In the genomic region with DNA sequence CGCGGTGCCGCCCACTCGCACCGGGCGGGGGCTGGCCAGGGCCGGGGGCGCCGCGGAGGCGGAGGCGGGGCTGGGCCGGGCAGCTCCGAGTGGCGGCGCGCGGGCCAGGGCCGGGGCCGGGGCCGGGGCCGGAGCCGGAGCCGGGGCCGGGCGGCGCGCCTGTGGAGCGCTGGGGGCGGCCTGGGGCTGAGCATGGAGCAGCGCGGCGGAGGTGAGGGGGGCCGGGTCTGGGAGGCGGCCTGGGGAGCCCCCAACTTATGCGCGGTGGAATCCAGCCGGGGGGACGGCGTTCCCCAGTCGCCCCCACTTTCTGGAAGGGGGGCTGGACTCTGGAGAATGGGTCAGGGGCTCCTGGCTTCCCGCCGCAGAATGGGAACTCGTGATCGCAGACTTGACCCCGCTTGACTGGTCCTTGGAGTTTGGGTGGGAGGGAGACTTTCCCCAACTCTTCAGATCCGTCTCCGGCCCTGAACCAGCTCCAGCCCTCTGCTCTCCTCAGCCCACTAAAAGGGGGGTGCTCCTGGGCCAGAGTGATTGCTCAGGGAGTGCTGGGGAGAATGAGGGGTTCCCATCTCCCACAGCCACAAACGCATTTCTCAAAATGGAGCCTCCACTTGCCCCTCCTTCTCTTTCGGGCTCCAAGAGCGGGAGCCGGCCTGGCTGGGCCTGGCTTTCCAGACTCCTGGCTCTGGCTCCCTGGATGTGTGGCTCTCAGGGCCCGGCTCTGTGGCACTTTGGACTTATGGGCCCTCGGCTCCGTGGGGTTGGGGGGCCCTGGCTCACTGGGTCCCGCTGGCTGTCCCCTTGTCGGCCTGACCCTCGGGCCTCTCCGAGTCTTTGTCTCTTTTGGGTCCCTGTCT, we compare ENCODE assay signal across 8 cellular contexts. TPM values are rescaled to one million over a fixed set of nuclear protein-coding genes. Genes with fewer than 3 reads are reported as not detected.
A peak's percentile ranks its signal among the peaks of the same experiment; 100 is the strongest.
DNase-seq lines count a peak whose midpoint lies in the region; ATAC-seq and TF ChIP-seq lines count a peak whose summit lies in the region.

Gene LZTS2, plus strand, starts transcription at position 67 of the 860 bp plus-strand sequence. CDS start 2,731 bp downstream, outside the sequence.

- intact Hi-C loops in left cardiac atrium (cut with DNase I) = no loop called here

- TF ChIP-seq CTCF in BJ (IDR thresholded peaks at IDR 0.05; ENCODE audit: insufficient read depth, low read depth, low read length) (no peak), progenitor cell of endocrine pancreas (IDR thresholded peaks at IDR 0.05; ENCODE audit: unreplicated experiment) (no peak)

- no peaks in the 10 kb centered on the region for H3K36me3 Mint-ChIP-seq in activated naive CD8-positive, alpha-beta T cell treated with anti-CD3 and anti-CD28 coated beads, Interleukin-2, amount 50 U/mL, for 24 hours (ENCODE audit: low read depth)
- peaks cover 2% of the 10 kb centered on the region for H3K36me3 Mint-ChIP-seq in progenitor cell of endocrine pancreas (ENCODE audit: insufficient read depth)

- H3K4me1 Mint-ChIP-seq in activated naive CD8-positive, alpha-beta T cell treated with anti-CD3 and anti-CD28 coated beads, Interleukin-2, amount 50 U/mL, for 24 hours = peaks cover 26% of the 10 kb centered on the region
- H3K4me1 Mint-ChIP-seq in progenitor cell of endocrine pancreas (ENCODE audit: low read depth) = peaks cover 16% of the 10 kb centered on the region

- H3K27me3 ChIP-seq in BJ (ENCODE audit: control insufficient read depth, insufficient read depth, low read length) = no peaks in the 10 kb centered on the region

- H3K4me3 ChIP-seq in BJ (ENCODE audit: low read depth, low read length) = peak within 1 kb of the TSS; percentile 71

- H3K27ac Mint-ChIP-seq in activated naive CD8-positive, alpha-beta T cell treated with anti-CD3 and anti-CD28 coated beads, Interleukin-2, amount 50 U/mL, for 24 hours = peak within 1 kb of the TSS; percentile 94
- peak within 1 kb of the TSS; percentile 97 for H3K27ac Mint-ChIP-seq in progenitor cell of endocrine pancreas

- H3K4me3 Mint-ChIP-seq in activated naive CD8-positive, alpha-beta T cell treated with anti-CD3 and anti-CD28 coated beads, Interleukin-2, amount 50 U/mL, for 24 hours = peak within 1 kb of the TSS; percentile 86
- H3K4me3 Mint-ChIP-seq in progenitor cell of endocrine pancreas (ENCODE audit: low read depth) = peak within 1 kb of the TSS; percentile 75

- no peaks in the 10 kb centered on the region for H3K9me3 Mint-ChIP-seq in activated naive CD8-positive, alpha-beta T cell treated with anti-CD3 and anti-CD28 coated beads, Interleukin-2, amount 50 U/mL, for 24 hours
- H3K9me3 Mint-ChIP-seq in progenitor cell of endocrine pancreas (ENCODE audit: low read depth) = no peaks in the 10 kb centered on the region

- DNase-seq in BJ (ENCODE audit: low read depth) (no peak), left cardiac atrium (peak; percentile 50), progenitor cell of endocrine pancreas (ENCODE audit: low spot score, unreplicated experiment) (peak; percentile 46), GDM1 (lab: John Stamatoyannopoulos, UW) (no peak)
- DNase-seq in activated naive CD8-positive, alpha-beta T cell treated with anti-CD3 and anti-CD28 coated beads, Interleukin-2, amount 50 U/mL, for 24 hours = no peak
- DNase-seq in stimulated activated CD8-positive, alpha-beta memory T cell treated with anti-CD3 and anti-CD28 coated beads, Interleukin-4, amount 100 ng/mL, for 48 hours = no peak

- H3K36me3 ChIP-seq in BJ (ENCODE audit: control insufficient read depth, insufficient read depth, low read length) = peaks cover 21% of the 10 kb centered on the region

- CTCF ChIA-PET in BJ (lab: Yijun Ruan, JAX) = interaction anchor here (0.7 to 21.8 kb wide), 11 partner anchors 9 to 67 kb away, joined by 3 to 479 read pairs (median 5); partner anchors contain the start of gene KAZALD1

- ATAC-seq in HG03097 (IDR thresholded peaks at IDR 0.05; ENCODE audit: low FRiP score, unreplicated experiment) (peak; percentile 14), left cardiac atrium (no peak), GM21619 (IDR thresholded peaks at IDR 0.05; ENCODE audit: unreplicated experiment) (no peak)
- no peak for ATAC-seq in activated naive CD8-positive, alpha-beta T cell treated with anti-CD3 and anti-CD28 coated beads, Interleukin-2, amount 50 U/mL, for 24 hours

- POLR2A ChIA-PET in BJ (lab: Charles Lee) = no interaction called here

- no peaks in the 10 kb centered on the region for H3K27me3 Mint-ChIP-seq in activated naive CD8-positive, alpha-beta T cell treated with anti-CD3 and anti-CD28 coated beads, Interleukin-2, amount 50 U/mL, for 24 hours
- no peaks in the 10 kb centered on the region for H3K27me3 Mint-ChIP-seq in progenitor cell of endocrine pancreas

RNA-seq across cellular contexts. Expression of gene LZTS2, which starts in this region (rescaled TPM):
- 47.5 and 81.5 TPM in 2 replicates for polyA plus RNA-seq in BJ (2011; rRNA removed)
- polyA minus RNA-seq in BJ (2011; rRNA and poly(A)+ RNA removed) = 50.0 and 80.8 TPM in 2 replicates
- total RNA-seq in left cardiac atrium (10 to 100 TPM; 43.9 to 47.7 TPM), progenitor cell of endocrine pancreas (81.1 and 83.2 TPM in 2 replicates)

Comparison
In these comparisons a context has a peak if more than half of its experiments do, and no peak if none do; other contexts are left out.
1. DNase-seq: peak in left cardiac atrium (single experiment) and progenitor cell of endocrine pancreas (single experiment); none in BJ (single experiment), activated naive CD8-positive, alpha-beta T cell treated with anti-CD3 and anti-CD28 coated beads, Interleukin-2, amount 50 U/mL, for 24 hours (single experiment), stimulated activated CD8-positive, alpha-beta memory T cell treated with anti-CD3 and anti-CD28 coated beads, Interleukin-4, amount 100 ng/mL, for 48 hours (single experiment) and GDM1 (single experiment).